Comparison of ENCODE assay signal across 8 cellular contexts in the genomic region with DNA sequence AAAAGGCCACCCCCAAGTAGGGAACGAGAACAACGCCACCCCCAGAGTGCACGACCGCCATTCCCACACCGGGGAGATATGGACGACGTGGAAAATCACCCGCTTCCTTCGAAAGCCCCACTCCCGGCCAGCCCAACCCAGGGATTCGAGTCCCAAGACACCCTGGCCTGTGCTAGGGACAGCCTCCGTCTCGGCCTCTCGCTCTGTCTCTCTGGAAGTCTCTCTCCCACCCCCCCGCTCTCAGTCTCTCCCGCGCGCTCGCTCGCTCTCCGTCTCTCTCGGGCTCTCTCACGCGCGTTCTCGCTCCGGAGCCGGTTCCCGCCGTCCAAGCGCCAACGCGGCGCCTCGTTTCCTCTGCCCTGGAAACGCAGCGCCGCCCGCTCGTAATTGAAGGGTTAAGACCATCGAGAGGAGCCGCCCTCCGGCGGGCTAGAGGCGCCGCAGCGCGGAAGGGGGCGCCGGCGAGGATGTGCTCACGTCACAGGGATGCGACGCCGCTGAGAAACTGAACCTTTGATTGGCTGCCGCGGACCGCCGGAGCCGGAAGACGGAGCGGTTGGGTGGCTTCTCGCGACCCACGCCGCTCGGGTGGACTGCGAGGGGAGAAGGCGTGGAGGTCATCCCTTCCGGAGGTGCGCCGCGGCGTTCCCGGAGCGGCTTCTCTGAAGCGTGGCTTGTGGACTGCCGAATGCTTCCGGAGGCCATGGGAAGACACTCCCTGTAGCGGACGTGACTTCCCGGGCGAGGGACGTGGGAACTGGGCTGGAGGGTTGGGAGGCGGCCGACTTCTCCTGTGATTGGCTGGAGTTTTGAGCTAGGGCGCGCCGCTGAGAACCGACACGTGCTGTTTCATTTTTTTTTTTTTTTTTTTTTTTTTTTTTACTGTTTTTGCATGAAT. TPM values are rescaled to one million over a fixed set of nuclear protein-coding genes. Genes with fewer than 3 reads are reported as not detected.
DNase-seq lines count a peak whose midpoint lies in the region; ATAC-seq, FAIRE-seq and TF ChIP-seq lines count a peak whose summit lies in the region.
"Not testable (repeated sequence)": the region's sequence is repeated elsewhere in the genome, so short reads cannot be mapped to it uniquely, and the experiment has no call there.

A gene with protein sequence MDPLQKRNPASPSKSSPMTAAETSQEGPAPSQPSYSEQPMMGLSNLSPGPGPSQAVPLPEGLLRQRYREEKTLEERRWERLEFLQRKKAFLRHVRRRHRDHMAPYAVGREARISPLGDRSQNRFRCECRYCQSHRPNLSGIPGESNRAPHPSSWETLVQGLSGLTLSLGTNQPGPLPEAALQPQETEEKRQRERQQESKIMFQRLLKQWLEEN (minus strand): TSS at position 406 of the 898 bp plus-strand sequence. CDS start 9,930 bp downstream, outside the sequence.

- TF ChIP-seq POLR2A in GM12891 (IDR thresholded peaks at IDR 0.05; ENCODE audit: low read depth, low read length); endothelial cell of umbilical vein (IDR thresholded peaks at IDR 0.05; ENCODE audit: low read depth, low read length): not testable (repeated sequence)

- not testable (repeated sequence) for H3K9me3 ChIP-seq in endothelial cell of umbilical vein (replicated peaks; ENCODE audit: control insufficient read depth, insufficient read depth, low read length); mucosa of descending colon

- H3K9me3 Mint-ChIP-seq in activated CD8-positive, alpha-beta T cell treated with anti-CD3 and anti-CD28 coated beads, Interleukin-2, amount 10 ng/mL, durations not matched to agents 7 days and 5 days (ENCODE audit: insufficient read depth), result not testable (repeated sequence)

- CTCF ChIA-PET in activated CD8-positive, alpha-beta T cell treated with anti-CD3 and anti-CD28 coated beads, Interleukin-2, amount 10 ng/mL, durations not matched to agents 7 days and 5 days (lab: Charles Lee); endothelial cell of umbilical vein (lab: Charles Lee): not testable (repeated sequence)

- H3K27ac ChIP-seq in endothelial cell of umbilical vein (ENCODE audit: insufficient read depth, low read depth, low read length); temporal lobe (ENCODE audit: low read depth, low read length): not testable (repeated sequence)

- not testable (repeated sequence) for H3K79me2 ChIP-seq in endothelial cell of umbilical vein (ENCODE audit: control insufficient read depth, insufficient read depth, low read length)

- dilution Hi-C loops in endothelial cell of umbilical vein (cut with MboI; ENCODE audit: extremely low pct_ligation_motif_present, low sequenced_read_pairs), result not testable (repeated sequence)

- not testable (repeated sequence) for H3K36me3 ChIP-seq in endothelial cell of umbilical vein (ENCODE audit: control insufficient read depth in 2 of 2, extremely low read depth in 1 of 2, insufficient read depth in 2 of 2, low read length in 2 of 2); mucosa of descending colon (ENCODE audit: low read depth)

- not testable (repeated sequence) for H3K27me3 ChIP-seq in endothelial cell of umbilical vein (ENCODE audit: control insufficient read depth in 2 of 2, insufficient read depth in 2 of 2, low read length in 2 of 2)

- DNase-seq in GM12891 (ENCODE audit: insufficient read length, low spot score); activated CD8-positive, alpha-beta T cell treated with anti-CD3 and anti-CD28 coated beads, Interleukin-2, amount 10 ng/mL, durations not matched to agents 7 days and 5 days; endothelial cell of umbilical vein (ENCODE audit: low read depth, low spot score); mucosa of descending colon: not testable (repeated sequence)

- H3K9ac ChIP-seq in endothelial cell of umbilical vein (replicated peaks; ENCODE audit: extremely low read depth, insufficient read depth, low read length), result not testable (repeated sequence)

- not testable (repeated sequence) for H3K27me3 Mint-ChIP-seq in activated CD8-positive, alpha-beta T cell treated with anti-CD3 and anti-CD28 coated beads, Interleukin-2, amount 10 ng/mL, durations not matched to agents 7 days and 5 days (ENCODE audit: low read depth)

- FAIRE-seq in GM12891 (lab: Jason Lieb, UNC), result peak; percentile 100
- not testable (repeated sequence) for FAIRE-seq in endothelial cell of umbilical vein (lab: Jason Lieb, UNC)

- H3K36me3 Mint-ChIP-seq in activated CD8-positive, alpha-beta T cell treated with anti-CD3 and anti-CD28 coated beads, Interleukin-2, amount 10 ng/mL, durations not matched to agents 7 days and 5 days (ENCODE audit: low read depth), result not testable (repeated sequence)

- H3K4me1 Mint-ChIP-seq in activated CD8-positive, alpha-beta T cell treated with anti-CD3 and anti-CD28 coated beads, Interleukin-2, amount 10 ng/mL, durations not matched to agents 7 days and 5 days (ENCODE audit: low read depth), result not testable (repeated sequence)

- H3K4me2 ChIP-seq in endothelial cell of umbilical vein (ENCODE audit: insufficient read depth, low read length), result not testable (repeated sequence)

- not testable (repeated sequence) for H3K4me1 ChIP-seq in endothelial cell of umbilical vein (ENCODE audit: control insufficient read depth, extremely low read depth, insufficient read depth, low read length); mucosa of descending colon (ENCODE audit: low read depth)

- POLR2A ChIA-PET in activated CD8-positive, alpha-beta T cell treated with anti-CD3 and anti-CD28 coated beads, Interleukin-2, amount 10 ng/mL, durations not matched to agents 7 days and 5 days (lab: Charles Lee); endothelial cell of umbilical vein (lab: Charles Lee): not testable (repeated sequence)

- not testable (repeated sequence) for BruUV-seq in endothelial cell of umbilical vein (replicated peaks; lab: Mats Ljungman, UMichigan)

- intact Hi-C loops in endothelial cell of umbilical vein (cut with micrococcal nuclease); mucosa of descending colon (cut with DNase I, micrococcal nuclease): not testable (repeated sequence)

- not testable (repeated sequence) for H2AFZ ChIP-seq in endothelial cell of umbilical vein (ENCODE audit: low read depth, low read length)

- H3K4me3 Mint-ChIP-seq in activated CD8-positive, alpha-beta T cell treated with anti-CD3 and anti-CD28 coated beads, Interleukin-2, amount 10 ng/mL, durations not matched to agents 7 days and 5 days, result not testable (repeated sequence)

- H3K4me3 ChIP-seq in endothelial cell of umbilical vein (replicated peaks in 1 of 3; ENCODE audit: insufficient read depth in 1 of 3, low read depth in 1 of 3, low read length in 3 of 3); mucosa of descending colon: not testable (repeated sequence)

- H4K20me1 ChIP-seq in endothelial cell of umbilical vein (replicated peaks; ENCODE audit: control insufficient read depth, extremely low read depth, insufficient read depth, low read length), result not testable (repeated sequence)

- H3K27ac Mint-ChIP-seq in activated CD8-positive, alpha-beta T cell treated with anti-CD3 and anti-CD28 coated beads, Interleukin-2, amount 10 ng/mL, durations not matched to agents 7 days and 5 days, result not testable (repeated sequence)

- ATAC-seq in GM19463 (IDR thresholded peaks at IDR 0.05; ENCODE audit: unreplicated experiment) (peak; percentile 87), HG02840 (IDR thresholded peaks at IDR 0.05; ENCODE audit: low FRiP score, unreplicated experiment) (peak; percentile 70), HG03469 (IDR thresholded peaks at IDR 0.05; ENCODE audit: unreplicated experiment) (peak; percentile 76), mucosa of descending colon (peak; percentile 95)
- ATAC-seq in activated CD8-positive, alpha-beta T cell treated with anti-CD3 and anti-CD28 coated beads, Interleukin-2, amount 10 ng/mL, durations not matched to agents 7 days and 5 days, result peak; percentile 91

- TF ChIP-seq CTCF in endothelial cell of umbilical vein (IDR thresholded peaks at IDR 0.05; ENCODE audit: extremely low read depth in 1 of 2, insufficient read depth in 1 of 2, low read depth in 1 of 2, low read length in 2 of 2); mucosa of descending colon (IDR thresholded peaks at IDR 0.05): not testable (repeated sequence)

- H3K9me1 ChIP-seq in endothelial cell of umbilical vein (replicated peaks; ENCODE audit: control insufficient read depth, extremely low read depth, insufficient read depth, low read length), result not testable (repeated sequence)

RNA-seq across cellular contexts. Expression of the gene that starts here (rescaled TPM):
- 23.1 TPM for polyA plus RNA-seq in GM12891 (2012; ENCODE audit: low read depth, missing spikeins)
- total RNA-seq in activated CD8-positive, alpha-beta T cell treated with anti-CD3 and anti-CD28 coated beads, Interleukin-2, amount 10 ng/mL, durations not matched to agents 7 days and 5 days, result 10 to 100 TPM; 19.3 to 19.7 TPM
- total RNA-seq in endothelial cell of umbilical vein (15.3 and 18.2 TPM in 2 replicates), mucosa of descending colon (10 to 100 TPM; 17.0 to 22.4 (median 22.2) TPM), temporal lobe (16.5 TPM)
- 11.3 and 16.1 TPM in 2 replicates for polyA plus RNA-seq in endothelial cell of umbilical vein
- polyA plus RNA-seq in endothelial cell of umbilical vein (2011; cell fraction: cytosol; rRNA removed), result 10.5 and 11.2 TPM in 2 replicates
- 91.0 and 130 TPM in 2 replicates for polyA plus RNA-seq in endothelial cell of umbilical vein (2011; cell fraction: nucleus; rRNA removed)
- 14.5 and 24.0 TPM in 2 replicates for polyA plus RNA-seq in endothelial cell of umbilical vein (2012)
- 14.7 and 19.4 TPM in 2 replicates for polyA minus RNA-seq in endothelial cell of umbilical vein
- 4.3 TPM for polyA minus RNA-seq in endothelial cell of umbilical vein (2011; cell fraction: cytosol; rRNA and poly(A)+ RNA removed)
- 13.6 and 14.4 TPM in 2 replicates for polyA minus RNA-seq in endothelial cell of umbilical vein (2011; cell fraction: nucleus; rRNA and poly(A)+ RNA removed)
